8 cellular contexts compared by ENCODE assay signal in genomic region chr4:67545996-67546356, GRCh38. TPM values are rescaled to one million over a fixed set of nuclear protein-coding genes. Genes with fewer than 3 reads are reported as not detected.
DNase-seq lines count a peak whose midpoint lies in the region; FAIRE-seq and TF ChIP-seq lines count a peak whose summit lies in the region.

No MANE protein-coding gene starts in this region.

- H2BK5ac ChIP-seq in H1 (ENCODE audit: low read depth, low read length) = no peak overlapping the region

- no peak for TF ChIP-seq POLR2A in H1 (IDR thresholded peaks at IDR 0.05; ENCODE audit: control extremely low read depth in 1 of 2, low read depth in 2 of 2, low read length in 2 of 2)

- H3K4me1 ChIP-seq in H1 (replicated peaks in 1 of 4; ENCODE audit: control insufficient read depth in 3 of 4, insufficient read depth in 4 of 4, low read length in 3 of 4) = no peaks in the 10 kb centered on the region
- no peaks in the 10 kb centered on the region for H3K4me1 ChIP-seq in rectal smooth muscle tissue (ENCODE audit: control insufficient read depth, insufficient read depth, low read length)

- TF ChIP-seq RAD21 in H1 (IDR thresholded peaks at IDR 0.05 in 1 of 2, conservative IDR thresholded peaks at IDR 0.05 in 1 of 2; ENCODE audit: low read depth in 2 of 2, low read length in 2 of 2) = no peak

- H3K36me3 ChIP-seq in H1 (ENCODE audit: control insufficient read depth in 2 of 4, insufficient read depth in 4 of 4, low read length in 3 of 4) = peaks cover 0 to 12% (median 1%) of the 10 kb centered on the region in 4 experiments; a peak in 2 of 8 replicates
- H3K36me3 ChIP-seq in rectal smooth muscle tissue (ENCODE audit: control insufficient read depth, insufficient read depth, low read length) = peaks cover 2% of the 10 kb centered on the region

- no peaks in the 10 kb centered on the region for H3K9me3 ChIP-seq in H1 (ENCODE audit: insufficient read depth in 2 of 2, low read depth in 1 of 2, low read length in 1 of 2)

- H2BK20ac ChIP-seq in H1 (ENCODE audit: low read length) = no peak overlapping the region

- H3K4me2 ChIP-seq in H1 (ENCODE audit: insufficient read depth in 1 of 2, low read depth in 2 of 2, low read length in 2 of 2) = peak overlapping the region; percentile 56 to 64

- no peaks in the 10 kb centered on the region for H3K27me3 ChIP-seq in H1 (replicated peaks in 1 of 4; ENCODE audit: control insufficient read depth in 3 of 4, extremely low read depth in 1 of 4, insufficient read depth in 3 of 4, low read length in 3 of 4)
- no peaks in the 10 kb centered on the region for H3K27me3 ChIP-seq in rectal smooth muscle tissue (ENCODE audit: control insufficient read depth, insufficient read depth, low read length)

- H4K20me1 ChIP-seq in H1 (replicated peaks in 1 of 2; ENCODE audit: control insufficient read depth in 1 of 2, insufficient read depth in 2 of 2, low read length in 2 of 2) = no peaks in the 10 kb centered on the region

- FAIRE-seq in H1 (lab: Jason Lieb, UNC) = no peak

- no peak overlapping the region for H2AK5ac ChIP-seq in H1 (ENCODE audit: low read depth, low read length)

- no peaks in the 10 kb centered on the region for H3K23me2 ChIP-seq in H1 (ENCODE audit: low read depth, low read length)

- CTCF ChIA-PET in H1 (lab: Charles Lee; ENCODE audit: partially characterized antibody) = interaction anchor here (1.2 kb wide), 1 partner anchor 28 kb away, joined by 3 read pairs; no protein-coding TSS in a partner anchor

- DNase-seq in DMS 273 (lab: John Stamatoyannopoulos, UW; ENCODE audit: unreplicated experiment) = peak; percentile 14
- DNase-seq in DMS 273 treated with DMSO at 0.1 percent for 48 hours (lab: John Stamatoyannopoulos, UW) = no peak
- peak; percentile 12 for DNase-seq in NCI-H774 (lab: John Stamatoyannopoulos, UW)
- no peak for DNase-seq in H1 (ENCODE audit: low read depth in 1 of 2, low spot score in 2 of 2)
- DNase-seq in NCI-H2196 treated with DMSO at 0.1 percent for 48 hours (lab: John Stamatoyannopoulos, UW; ENCODE audit: unreplicated experiment) = no peak
- DNase-seq in ureter (ENCODE audit: low spot score) = no peak
- DNase-seq in GM03348 (ENCODE audit: low spot score) = no peak

- peak overlapping the region; percentile 1 to 89 (median 59); a peak in 7 of 8 replicates for H3K4me3 ChIP-seq in H1 (ENCODE audit: extremely low read depth in 1 of 4, insufficient read depth in 2 of 4, low read depth in 3 of 4, low read length in 4 of 4)
- peak overlapping the region; percentile 64 for H3K4me3 ChIP-seq in rectal smooth muscle tissue (ENCODE audit: low read length)

- 0 out of 2 replicates have a peak overlapping the region, but pooled peaks have one; percentile 79 for H2AFZ ChIP-seq in H1 (ENCODE audit: low read length)

- POLR2A ChIA-PET in H1 (lab: Charles Lee; ENCODE audit: partially characterized antibody) = interaction anchor here (0.6 to 2.5 kb wide), 8 partner anchors 15 to 811 kb away, joined by 3 to 5 read pairs (median 3); no protein-coding TSS in a partner anchor

- no peak overlapping the region for H2BK15ac ChIP-seq in H1 (ENCODE audit: low read length)

- no peak overlapping the region for H3K23ac ChIP-seq in H1 (ENCODE audit: insufficient read length)

- H3K4ac ChIP-seq in H1 (replicated peaks; ENCODE audit: insufficient read length, low read depth, low read length) = no peak overlapping the region

- no peak overlapping the region for H3K14ac ChIP-seq in H1 (ENCODE audit: insufficient read length)

- H3K9ac ChIP-seq in H1 (replicated peaks in 1 of 4; ENCODE audit: extremely low read depth in 1 of 4, low read depth in 3 of 4, low read length in 3 of 4) (no peak overlapping the region; a peak in 1 of 7 replicates), rectal smooth muscle tissue (ENCODE audit: low read length) (no peak overlapping the region)

- no peak for TF ChIP-seq EP300 in H1 (IDR thresholded peaks at IDR 0.05; ENCODE audit: borderline replicate concordance in 1 of 2, low read depth in 2 of 2, low read length in 2 of 2)

- WGBS in H1 (ENCODE audit: extremely low coverage in 1 of 2, insufficient coverage in 1 of 2, insufficient read length in 1 of 2, insufficient replicate concordance in 2 of 2, low coverage in 1 of 2, low lambda C conversion rate in 2 of 2, missing lambda C conversion rate in 1 of 2), 2 experiments = 45% methylated on average over 4 of the region's 4 CpGs; no CpG with 5 or more reads in 1 of the 2 experiments

- H2BK12ac ChIP-seq in H1 (ENCODE audit: low read depth, low read length) = no peak overlapping the region

- no peak overlapping the region for H2BK120ac ChIP-seq in H1 (replicated peaks; ENCODE audit: low read depth, low read length)

- H3K79me2 ChIP-seq in H1 (ENCODE audit: control insufficient read depth in 1 of 2, insufficient read depth in 2 of 2, low read length in 2 of 2) = peaks cover 0 to 35% of the 10 kb centered on the region in 2 experiments; a peak in 2 of 4 replicates

- no peak overlapping the region for H4K91ac ChIP-seq in H1 (replicated peaks; ENCODE audit: insufficient read length, low read length)

- H4K8ac ChIP-seq in H1 (ENCODE audit: extremely low read depth, insufficient read depth, low read length) = no peak overlapping the region

- H3K27ac ChIP-seq in H1 (ENCODE audit: low read depth, low read length) (no peak overlapping the region), rectal smooth muscle tissue (ENCODE audit: low read depth, low read length) (no peak overlapping the region)

- TF ChIP-seq CTCF in H1 (IDR thresholded peaks at IDR 0.05; ENCODE audit: control extremely low read depth in 1 of 3, insufficient read depth in 1 of 3, low read depth in 1 of 3, low read length in 3 of 3) = no peak

- no peak overlapping the region for H3K56ac ChIP-seq in H1 (replicated peaks; ENCODE audit: insufficient read length, low read depth, low read length)

- no peak overlapping the region for H4K5ac ChIP-seq in H1 (ENCODE audit: insufficient read length, low read depth, low read length)

- no peak overlapping the region for H3K18ac ChIP-seq in H1 (ENCODE audit: extremely low read depth, low read length)

- no peaks in the 10 kb centered on the region for H3K79me1 ChIP-seq in H1 (ENCODE audit: low read depth, low read length)

TF ChIP-seq in H1, 55 proteins besides CTCF, POLR2A, EP300 and RAD21:
- TF ChIP-seq JUND (IDR thresholded peaks at IDR 0.05; ENCODE audit: low read length) (no peak), RXRA (IDR thresholded peaks at IDR 0.05; ENCODE audit: insufficient read depth, low read depth, low read length) (no peak), USF2 (IDR thresholded peaks at IDR 0.05; ENCODE audit: low read length) (no peak), NANOG (IDR thresholded peaks at IDR 0.05; ENCODE audit: insufficient read depth, low read depth, low read length, poor library complexity, severe bottlenecking) (no peak), SP4 (IDR thresholded peaks at IDR 0.05; ENCODE audit: low read length) (no peak), CEBPB (IDR thresholded peaks at IDR 0.05; ENCODE audit: low read depth, low read length) (no peak), CBX5 (IDR thresholded peaks at IDR 0.05; ENCODE audit: low read depth, low read length) (no peak), E2F6 (IDR thresholded peaks at IDR 0.05) (no peak)

RNA-seq across cellular contexts. Expression of gene CENPC, which starts 0.7 kb away (rescaled TPM):
- 14.4 and 15.7 TPM in 2 replicates for total RNA-seq in H1 (2021; fragmentation: NEBNext Ultra II Directional; extraction: Animal tissue kit (Norgen Biotek cat#: 25700))
- 2.2 and 2.8 TPM in 2 replicates for polyA plus RNA-seq in H1 (2011; rRNA removed)
- 4.8 TPM for polyA plus RNA-seq in H1 (2011; cell fraction: cytosol; rRNA removed)
- polyA plus RNA-seq in H1 (2011; cell fraction: nucleus; rRNA removed) = 4.9 TPM
- polyA plus RNA-seq in H1 (2012, experiment 1 of 2) = 4.4 to 11.8 TPM (median 5.2 TPM) in 4 replicates
- 0.29 TPM for polyA plus RNA-seq in H1 (2012, experiment 2 of 2)
- 11.9 TPM for polyA plus RNA-seq in H1 (2013, experiment 1 of 2)
- 9.5 TPM for polyA plus RNA-seq in H1 (2013, experiment 2 of 2)
- 8.9 and 10.4 TPM in 2 replicates for polyA minus RNA-seq in H1 (2011; rRNA and poly(A)+ RNA removed)
- 5.9 TPM for polyA minus RNA-seq in H1 (2011; cell fraction: cytosol; rRNA and poly(A)+ RNA removed)
- polyA minus RNA-seq in H1 (2011; cell fraction: nucleus; rRNA and poly(A)+ RNA removed) = 42.1 TPM
- total RNA-seq in ureter = 37.1 TPM

RNA-seq across cellular contexts. Expression of gene STAP1, which starts 12.6 kb away (rescaled TPM):
- not detected in 2 replicates for total RNA-seq in H1 (2021; fragmentation: NEBNext Ultra II Directional; extraction: Animal tissue kit (Norgen Biotek cat#: 25700))
- polyA plus RNA-seq in H1 (2011; rRNA removed) = not detected in 2 replicates
- polyA plus RNA-seq in H1 (2011; cell fraction: cytosol; rRNA removed) = not detected
- polyA plus RNA-seq in H1 (2011; cell fraction: nucleus; rRNA removed) = not detected
- not detected in 4 replicates for polyA plus RNA-seq in H1 (2012, experiment 1 of 2)
- not detected for polyA plus RNA-seq in H1 (2012, experiment 2 of 2)
- polyA plus RNA-seq in H1 (2013, experiment 1 of 2) = not detected
- not detected for polyA plus RNA-seq in H1 (2013, experiment 2 of 2)
- polyA minus RNA-seq in H1 (2011; rRNA and poly(A)+ RNA removed) = not detected in 2 replicates
- polyA minus RNA-seq in H1 (2011; cell fraction: cytosol; rRNA and poly(A)+ RNA removed) = not detected
- not detected for polyA minus RNA-seq in H1 (2011; cell fraction: nucleus; rRNA and poly(A)+ RNA removed)
- 0.65 TPM for total RNA-seq in ureter

Comparison
In these comparisons a context has a peak if more than half of its experiments do, and no peak if none do; other contexts are left out.
1. DNase-seq: peak in DMS 273 (single experiment) and NCI-H774 (single experiment); none in DMS 273 treated with DMSO at 0.1 percent for 48 hours (single experiment), H1 (0 of 2), NCI-H2196 treated with DMSO at 0.1 percent for 48 hours (single experiment), ureter (single experiment) and GM03348 (single experiment).